Comparison of ENCODE assay signal across 32 cellular contexts in the genomic region with DNA sequence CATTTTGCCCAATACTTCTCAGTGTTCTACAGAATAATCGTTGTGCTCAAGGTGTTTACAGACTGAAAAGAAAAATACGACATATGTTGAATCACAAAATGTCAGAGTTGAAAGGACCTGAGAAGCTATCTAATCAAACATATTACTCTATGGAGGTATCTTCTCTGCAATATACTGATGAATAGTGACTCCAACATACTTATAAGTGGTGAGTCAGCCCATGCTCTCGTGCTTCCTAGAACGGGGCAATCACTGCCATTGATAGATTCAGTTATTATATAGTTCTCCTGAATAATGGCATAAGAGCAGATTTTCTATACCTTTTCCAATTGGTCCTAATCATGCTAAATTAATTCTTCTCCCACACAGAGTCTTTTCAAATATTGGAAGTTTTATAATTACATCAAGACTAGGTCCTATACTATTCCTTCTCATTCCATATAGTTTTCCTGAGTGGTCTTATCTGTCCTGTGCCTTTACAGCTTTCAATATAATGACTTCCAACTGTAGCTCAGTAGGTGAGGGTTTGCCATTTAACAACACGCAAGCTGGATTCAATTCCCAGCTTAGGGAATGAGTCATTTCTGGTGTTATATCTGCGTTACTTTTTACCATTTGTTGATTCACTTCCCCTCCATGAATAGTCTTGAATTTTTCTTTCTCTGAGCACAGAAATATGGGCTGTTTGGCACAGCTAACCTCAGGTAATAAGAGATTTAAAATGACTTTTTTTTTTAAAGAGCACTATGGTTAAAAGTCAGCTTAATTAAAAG.
"Had no signal": no experiment of that assay in that cellular context is flagged by ENCODE, and none has a peak within 500 bp of the region (broad histone marks: within the 10 kb centered on the region; RNA-seq: fewer than 3 reads in every experiment).

No MANE protein-coding gene starts in this region.

- ATAC-seq: activated CD4-positive, CD25-positive, alpha-beta regulatory T cell treated with anti-CD3 and anti-CD28 coated beads, Interleukin-2, amount 50 U/mL, for 24 hours; body of pancreas; left colon; pancreas; stimulated activated naive B cell treated with anti-CD40 and anti-IgM and Interleukin-4, amounts not matched to agents 10 μg/mL and 1 μg/mL and 100 μg/mL, for 72 hours had no signal

- FAIRE-seq: kidney, pancreas, TTC549 had no signal

- DNase-seq: activated CD4-positive, alpha-beta T cell treated with anti-CD3 and anti-CD28 coated beads for 48 hours; activated CD4-positive, alpha-beta T cell treated with anti-CD3 and anti-CD28 coated beads, Interleukin-2, amount 50 U/mL, for 48 hours; activated CD8-positive, alpha-beta memory T cell treated with anti-CD3 and anti-CD28 coated beads, Interleukin-2, amount 50 U/mL, for 4 hours; activated effector memory CD4-positive, alpha-beta T cell treated with anti-CD3 and anti-CD28 coated beads, Interleukin-2, amount 50 U/mL, for 16 hours; activated naive CD4-positive, alpha-beta T cell treated with anti-CD3 and anti-CD28 coated beads for 36 hours; activated naive CD8-positive, alpha-beta T cell treated with anti-CD3 and anti-CD28 coated beads for 36 hours; activated T-cell treated with anti-CD3 and anti-CD28 coated beads, Interleukin-2, amount 50 U/mL, for 1 hour; adrenal gland; aorta; body of pancreas; cerebellar nuclear complex; colonic mucosa; dorsolateral prefrontal cortex; effector memory CD4-positive, alpha-beta T cell; foreskin melanocyte; kidney; left colon; mammary epithelial cell; naive B cell; nephron progenitor cell; pancreas; sigmoid colon; stimulated activated CD4-positive, alpha-beta T cell treated with anti-CD3 and anti-CD28 coated beads, Interleukin-1b, Interleukin-23, amount 100 ng/mL, for 48 hours; stimulated activated CD4-positive, alpha-beta T cell treated with anti-CD3 and anti-CD28 coated beads, Interleukin-4, amount 100 ng/mL, for 4 hours; stimulated activated naive B cell treated with anti-CD40 and anti-IgM and Interleukin-4, amounts not matched to agents 10 μg/mL and 1 μg/mL and 100 μg/mL, for 72 hours; stomach; T-helper 9 cell; thyroid gland; upper lobe of left lung; WERI-Rb-1 had no signal
